In genomic region chr3:15683253-15683652, GRCh38 we compare ENCODE assay signal across 3 cellular contexts.
TF ChIP-seq lines count a peak whose summit lies in the region.

No MANE protein-coding gene starts in this region.

TF ChIP-seq in SK-N-SH, 30 proteins besides CTCF, POLR2A, EP300 and RAD21 (continued from another document):
- TF ChIP-seq USF1 (IDR thresholded peaks at IDR 0.05; ENCODE audit: borderline replicate concordance, low read depth): no peak
- TF ChIP-seq TAF1 (IDR thresholded peaks at IDR 0.05; ENCODE audit: borderline replicate concordance, low read depth, low read length): no peak
- TF ChIP-seq RXRA (IDR thresholded peaks at IDR 0.05; ENCODE audit: borderline replicate concordance, low read depth): no peak
- TF ChIP-seq NFIC (IDR thresholded peaks at IDR 0.05; ENCODE audit: borderline replicate concordance): no peak
- no peak for TF ChIP-seq RCOR1 (IDR thresholded peaks at IDR 0.05; ENCODE audit: low read length)
- TF ChIP-seq GABPA (IDR thresholded peaks at IDR 0.05; ENCODE audit: low read depth): no peak
- no peak for TF ChIP-seq REST (IDR thresholded peaks at IDR 0.05; ENCODE audit: low read depth, low read length)
- TF ChIP-seq GATA2 (CRISPR knock-in tag; IDR thresholded peaks at IDR 0.05): no peak

TF ChIP-seq in SK-N-SH treated with all-trans-retinoic acid at 6 μM for 48 hours, 23 proteins besides CTCF, POLR2A, EP300 and RAD21 (continued from another document):
- TF ChIP-seq PATZ1 (CRISPR knock-in tag; IDR thresholded peaks at IDR 0.05; ENCODE audit: borderline replicate concordance) (no peak), ZFP3 (CRISPR knock-in tag; IDR thresholded peaks at IDR 0.05) (no peak), ZFP30 (CRISPR knock-in tag; IDR thresholded peaks at IDR 0.05) (no peak), GLIS3 (CRISPR knock-in tag; IDR thresholded peaks at IDR 0.05) (no peak), ESRRG (CRISPR knock-in tag; IDR thresholded peaks at IDR 0.05) (no peak), ZNF565 (CRISPR knock-in tag; conservative IDR thresholded peaks at IDR 0.05; ENCODE audit: low read depth) (no peak), ARNTL (CRISPR knock-in tag; IDR thresholded peaks at IDR 0.05; ENCODE audit: borderline replicate concordance, low read depth) (no peak), POU6F1 (CRISPR knock-in tag; IDR thresholded peaks at IDR 0.05; ENCODE audit: borderline replicate concordance, low read depth) (no peak), OSR1 (CRISPR knock-in tag; IDR thresholded peaks at IDR 0.05) (no peak), PPARA (CRISPR knock-in tag; IDR thresholded peaks at IDR 0.05; ENCODE audit: borderline replicate concordance) (no peak), TSHZ2 (CRISPR knock-in tag; IDR thresholded peaks at IDR 0.05) (no peak)

TF ChIP-seq in K562, 482 proteins besides CTCF, POLR2A, EP300 and RAD21 (continued from another document):
- TF ChIP-seq STAT6 (CRISPR knock-in tag; IDR thresholded peaks at IDR 0.05): no peak
- TF ChIP-seq ZNF224 (CRISPR knock-in tag; IDR thresholded peaks at IDR 0.05): no peak
- TF ChIP-seq YBX1 (IDR thresholded peaks at IDR 0.05): no peak
- no peak for TF ChIP-seq SIX5 (IDR thresholded peaks at IDR 0.05; ENCODE audit: borderline replicate concordance in 1 of 2, insufficient read depth in 1 of 2, low read depth in 1 of 2, low read length in 2 of 2)
- no peak for TF ChIP-seq NEUROD1 (IDR thresholded peaks at IDR 0.05; ENCODE audit: borderline replicate concordance, low read depth, low read length, partially characterized antibody)
- TF ChIP-seq BHLHE40 (IDR thresholded peaks at IDR 0.05; ENCODE audit: low read length): no peak
